In genomic region chr7:158830211-158830723, GRCh38 we compare ENCODE assay signal across 8 cellular contexts. TPM values are rescaled to one million over a fixed set of nuclear protein-coding genes. Genes with fewer than 3 reads are reported as not detected.
DNase-seq lines count a peak whose midpoint lies in the region; ATAC-seq and TF ChIP-seq lines count a peak whose summit lies in the region.

No MANE protein-coding gene starts in this region.

- DNase-seq in AG10803 (ENCODE audit: low read depth) (no peak), MG63 (no peak), AG08396 (ENCODE audit: low spot score) (no peak), NCI-H2107 (lab: John Stamatoyannopoulos, UW) (no peak), NAMALWA (ENCODE audit: low spot score) (no peak)
- no peak for DNase-seq in naive thymus-derived CD8-positive, alpha-beta T cell

- H3K27ac ChIP-seq in ectodermal cell (ENCODE audit: insufficient read depth, low read depth, low read length, poor library complexity, severe bottlenecking), result peak overlapping the region; percentile 95

- H3K27ac Mint-ChIP-seq in naive thymus-derived CD8-positive, alpha-beta T cell, result peak overlapping the region; percentile 83 to 97 (median 92)

- peak overlapping the region; percentile 60 for H3K4me3 ChIP-seq in AG10803 (ENCODE audit: low read length)
- peak overlapping the region; percentile 82 for H3K4me3 ChIP-seq in MG63
- peak overlapping the region; percentile 79 for H3K4me3 ChIP-seq in ectodermal cell (ENCODE audit: insufficient read depth, low read depth, low read length)

- no peak for TF ChIP-seq CTCF in AG10803 (conservative IDR thresholded peaks at IDR 0.05; ENCODE audit: low read length)

- no peaks in the 10 kb centered on the region for H3K9me3 ChIP-seq in MG63
- H3K9me3 ChIP-seq in ectodermal cell (ENCODE audit: control insufficient read depth, low read length), result no peaks in the 10 kb centered on the region

- no peaks in the 10 kb centered on the region for H3K27me3 ChIP-seq in MG63
- H3K27me3 ChIP-seq in ectodermal cell (ENCODE audit: control insufficient read depth, insufficient read depth, low read length, poor library complexity, severe bottlenecking), result peaks cover 11% of the 10 kb centered on the region

- H3K4me1 ChIP-seq in ectodermal cell (ENCODE audit: control insufficient read depth, insufficient read depth, low read length), result peaks cover 7% of the 10 kb centered on the region

- no peaks in the 10 kb centered on the region for H3K27me3 Mint-ChIP-seq in naive thymus-derived CD8-positive, alpha-beta T cell

- ATAC-seq in naive thymus-derived CD8-positive, alpha-beta T cell, result no peak
- ATAC-seq in HG02885 (IDR thresholded peaks at IDR 0.05; ENCODE audit: poor library complexity, unreplicated experiment), result no peak

- H3K9me3 Mint-ChIP-seq in naive thymus-derived CD8-positive, alpha-beta T cell, result no peaks in the 10 kb centered on the region

- H3K36me3 Mint-ChIP-seq in naive thymus-derived CD8-positive, alpha-beta T cell, result peaks cover 0 to 17% (median 4%) of the 10 kb centered on the region in 3 donors

- H3K4me1 Mint-ChIP-seq in naive thymus-derived CD8-positive, alpha-beta T cell, result peaks cover 11 to 35% (median 26%) of the 10 kb centered on the region in 4 donors

- 10% methylated on average over 14 of the region's 14 CpGs for WGBS in ectodermal cell, 2 experiments

- no peaks in the 10 kb centered on the region; the same call in 1 of the 2 replicates for H3K36me3 ChIP-seq in MG63
- no peaks in the 10 kb centered on the region for H3K36me3 ChIP-seq in ectodermal cell (ENCODE audit: control insufficient read depth, insufficient read depth, low read length)

- peak overlapping the region; percentile 73 to 95 (median 86) for H3K4me3 Mint-ChIP-seq in naive thymus-derived CD8-positive, alpha-beta T cell

- POLR2A ChIA-PET in naive thymus-derived CD8-positive, alpha-beta T cell (lab: Charles Lee), result interaction anchor here (0.7 to 11.4 kb wide), 12 partner anchors 11 to 146 kb away, joined by 3 to 150 read pairs (median 6); partner anchors contain the start of gene NCAPG2

RNA-seq across cellular contexts. Expression of gene ESYT2, which starts 1.0 kb away (rescaled TPM):
- total RNA-seq in MG63 (2014; rRNA removed; shearing (Covaris generic); ENCODE audit: low replicate concordance), result 38.2 and 108 TPM in 2 replicates
- polyA plus RNA-seq in ectodermal cell (2013, experiment 1 of 4), result 21.8 TPM
- 24.6 TPM for polyA plus RNA-seq in ectodermal cell (2013, experiment 2 of 4)
- polyA plus RNA-seq in ectodermal cell (2013, experiment 3 of 4), result 18.9 TPM
- polyA plus RNA-seq in ectodermal cell (2013, experiment 4 of 4), result 19.9 TPM
- total RNA-seq in naive thymus-derived CD8-positive, alpha-beta T cell, result 100 to 1,000 TPM; 101 to 105 TPM
- polyA plus RNA-seq in naive thymus-derived CD8-positive, alpha-beta T cell, result 10 to 100 TPM; 58.6 to 93.3 (median 79.8) TPM

RNA-seq across cellular contexts. Expression of gene DYNC2I1, which starts 26.1 kb away (rescaled TPM):
- 1.9 and 2.0 TPM in 2 replicates for total RNA-seq in MG63 (2014; rRNA removed; shearing (Covaris generic); ENCODE audit: low replicate concordance)
- polyA plus RNA-seq in ectodermal cell (2013, experiment 1 of 4), result 26.2 TPM
- 21.4 TPM for polyA plus RNA-seq in ectodermal cell (2013, experiment 2 of 4)
- polyA plus RNA-seq in ectodermal cell (2013, experiment 3 of 4), result 15.1 TPM
- 16.7 TPM for polyA plus RNA-seq in ectodermal cell (2013, experiment 4 of 4)
- 10 to 100 TPM; 16.3 to 19.0 TPM for total RNA-seq in naive thymus-derived CD8-positive, alpha-beta T cell
- 10 to 100 TPM; 14.1 to 22.1 (median 19.8) TPM for polyA plus RNA-seq in naive thymus-derived CD8-positive, alpha-beta T cell
